ENCODE assay signal across 9 cellular contexts in the genomic region with DNA sequence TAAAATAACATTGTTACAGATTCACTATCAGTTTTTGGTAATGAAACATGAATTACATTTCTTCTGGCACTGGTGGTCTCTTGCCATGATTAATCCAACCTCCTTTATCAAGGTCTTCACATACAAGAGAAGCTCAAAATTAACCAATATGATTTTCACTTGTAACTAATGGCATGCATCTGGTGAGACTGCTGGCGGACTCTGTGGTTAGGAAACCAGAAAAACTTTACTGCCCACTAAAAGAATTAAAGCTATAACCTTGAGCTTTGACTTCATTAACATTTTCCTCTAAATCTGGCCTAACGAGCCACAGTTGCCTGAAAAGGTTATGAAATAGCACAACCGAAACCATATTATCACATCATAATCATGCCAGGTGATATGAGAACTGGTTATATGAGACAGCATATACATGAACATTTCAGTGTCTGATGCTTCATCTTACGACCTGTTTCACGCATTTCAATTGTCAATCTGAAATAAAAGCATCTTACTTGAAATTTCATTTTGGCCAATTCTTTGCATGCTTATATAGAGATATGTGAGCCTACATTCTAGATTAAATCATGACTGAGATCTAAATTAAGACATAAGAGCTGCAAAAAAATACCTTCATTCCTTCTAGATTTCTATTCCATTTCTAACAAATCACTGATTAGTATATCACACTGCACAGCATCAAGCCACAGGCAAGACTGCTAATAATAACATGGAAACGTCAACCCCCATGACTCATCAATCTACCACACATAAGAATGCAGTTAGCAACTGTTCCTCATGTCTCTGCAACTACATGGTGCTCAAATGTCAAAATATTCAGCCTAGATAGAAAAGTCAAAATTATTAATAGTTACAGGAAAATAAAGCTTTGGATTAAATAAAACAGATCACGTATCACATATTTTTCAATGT.
DNase-seq lines count a peak whose midpoint lies in the region; ATAC-seq and TF ChIP-seq lines count a peak whose summit lies in the region.
"Had no signal": no experiment of that assay in that cellular context is flagged by ENCODE, and none has a peak within 500 bp of the region (broad histone marks: within the 10 kb centered on the region; RNA-seq: fewer than 3 reads in every experiment).

No MANE protein-coding gene starts in this region.

- no peak overlapping the region for H3K9ac ChIP-seq in mesendoderm (ENCODE audit: low read length)

- H3K79me1 ChIP-seq in mesendoderm (ENCODE audit: low read length): peaks cover 7% of the 10 kb centered on the region

- H3K18ac ChIP-seq in mesendoderm (ENCODE audit: low read length): no peak overlapping the region

- no peak overlapping the region for H4K8ac ChIP-seq in mesendoderm (ENCODE audit: low read depth, low read length)

- H3K4me2 ChIP-seq in mesendoderm (ENCODE audit: low read length): no peak overlapping the region

- H3K36me3 ChIP-seq in mesendoderm (ENCODE audit: control insufficient read depth, insufficient read depth, low read length): no peaks in the 10 kb centered on the region
- no peaks in the 10 kb centered on the region for H3K36me3 ChIP-seq in CD8-positive, alpha-beta memory T cell (ENCODE audit: insufficient read depth, low read length)

- no peak overlapping the region for H3K4ac ChIP-seq in mesendoderm (ENCODE audit: low read depth, low read length)

- ATAC-seq in GM21515 (IDR thresholded peaks at IDR 0.05; ENCODE audit: unreplicated experiment): peak; percentile 76

- no peak for TF ChIP-seq CTCF in astrocyte of the spinal cord (IDR thresholded peaks at IDR 0.05; ENCODE audit: low read depth, low read length)

- H3K9me3 ChIP-seq in CD8-positive, alpha-beta memory T cell (ENCODE audit: low read length): no peaks in the 10 kb centered on the region

- no peak overlapping the region for H3K27ac Mint-ChIP-seq in CD8-positive, alpha-beta memory T cell
- H3K27ac Mint-ChIP-seq: naive B cell had no signal

- no peaks in the 10 kb centered on the region for H3K27me3 Mint-ChIP-seq in CD8-positive, alpha-beta memory T cell
- H3K27me3 Mint-ChIP-seq: naive B cell had no signal

- CTCF ChIA-PET in CD8-positive, alpha-beta memory T cell (lab: Charles Lee): no interaction called here

- H3K4me1 Mint-ChIP-seq in CD8-positive, alpha-beta memory T cell: peaks cover 5 to 14% (median 13%) of the 10 kb centered on the region in 3 donors

- H3K27ac ChIP-seq in mesendoderm (ENCODE audit: low read depth, low read length): no peak overlapping the region
- H3K27ac ChIP-seq in CD8-positive, alpha-beta memory T cell (ENCODE audit: low read depth, low read length): no peak overlapping the region

- no peak overlapping the region for H3K56ac ChIP-seq in mesendoderm (ENCODE audit: low read length)

- no peaks in the 10 kb centered on the region for H3K27me3 ChIP-seq in mesendoderm (ENCODE audit: insufficient read depth, low read length, poor library complexity)
- H3K27me3 ChIP-seq in CD8-positive, alpha-beta memory T cell (ENCODE audit: insufficient read depth, low read length, poor library complexity, severe bottlenecking): no peaks in the 10 kb centered on the region

- WGBS in mesendoderm (ENCODE audit: extremely low coverage, insufficient coverage, low lambda C conversion rate): no CpG with 5 or more reads among the region's 7 CpGs

- no peak overlapping the region for H3K4me3 ChIP-seq in astrocyte of the spinal cord (ENCODE audit: low read depth, low read length)
- no peak overlapping the region for H3K4me3 ChIP-seq in mesendoderm (ENCODE audit: low read length)
- no peak overlapping the region for H3K4me3 ChIP-seq in CD8-positive, alpha-beta memory T cell (ENCODE audit: low read length)

- no peak overlapping the region for H4K5ac ChIP-seq in mesendoderm (ENCODE audit: low read length)

- no peak overlapping the region for H2BK15ac ChIP-seq in mesendoderm (replicated peaks; ENCODE audit: low read depth)

- no peak overlapping the region for H3K4me3 Mint-ChIP-seq in CD8-positive, alpha-beta memory T cell
- H3K4me3 Mint-ChIP-seq: naive B cell had no signal

- no peak overlapping the region for H2AK5ac ChIP-seq in mesendoderm (ENCODE audit: low read length)

- peaks cover 0 to 3% (median 0%) of the 10 kb centered on the region in 3 donors for H3K36me3 Mint-ChIP-seq in CD8-positive, alpha-beta memory T cell

- H3K79me2 ChIP-seq in mesendoderm (ENCODE audit: control insufficient read depth, insufficient read depth, low read length): peaks cover 5% of the 10 kb centered on the region

- no peaks in the 10 kb centered on the region for H3K9me3 Mint-ChIP-seq in CD8-positive, alpha-beta memory T cell
- H3K9me3 Mint-ChIP-seq: naive B cell had no signal

- DNase-seq in G401 (ENCODE audit: low spot score): peak; percentile 63
- peak; percentile 67 for DNase-seq in HS-27A (ENCODE audit: low read depth)
- DNase-seq in astrocyte of the spinal cord (ENCODE audit: low read depth, low spot score): peak; percentile 86
- peak; percentile 59 for DNase-seq in mesendoderm
- no peak for DNase-seq in SKM-1 (lab: John Stamatoyannopoulos, UW; ENCODE audit: unreplicated experiment)
- no peak for DNase-seq in CD8-positive, alpha-beta memory T cell
- no peak for DNase-seq in activated effector memory CD4-positive, alpha-beta T cell treated with anti-CD3 and anti-CD28 coated beads, Interleukin-2, amount 50 U/mL, for 16 hours
- DNase-seq: naive B cell had no signal

- POLR2A ChIA-PET in CD8-positive, alpha-beta memory T cell (lab: Charles Lee): interaction anchor here (0.9 kb wide), 1 partner anchor 97 kb away, joined by 3 read pairs; no protein-coding TSS in a partner anchor

- no peak overlapping the region for H2BK120ac ChIP-seq in mesendoderm (ENCODE audit: low read depth, low read length)

- H2BK5ac ChIP-seq in mesendoderm (ENCODE audit: low read length): no peak overlapping the region

- H3K23ac ChIP-seq in mesendoderm (ENCODE audit: low read length): no peak overlapping the region

- in situ Hi-C loops in G401 (cut with HindIII; ENCODE audit: low sequenced_read_pairs) (no loop called here), astrocyte of the spinal cord (cut with HindIII; ENCODE audit: low sequenced_read_pairs) (no loop called here)

- peaks cover 5% of the 10 kb centered on the region for H3K4me1 ChIP-seq in mesendoderm (ENCODE audit: control insufficient read depth, low read depth, low read length)
- peaks cover 15% of the 10 kb centered on the region for H3K4me1 ChIP-seq in CD8-positive, alpha-beta memory T cell (ENCODE audit: insufficient read depth, low read length)

Comparison
In these comparisons a context has a peak if more than half of its experiments do, and no peak if none do; other contexts are left out.
1. DNase-seq: peak in G401 (single experiment), HS-27A (single experiment), astrocyte of the spinal cord (single experiment) and mesendoderm (single experiment); none in SKM-1 (single experiment), CD8-positive, alpha-beta memory T cell (0 of 5) and activated effector memory CD4-positive, alpha-beta T cell treated with anti-CD3 and anti-CD28 coated beads, Interleukin-2, amount 50 U/mL, for 16 hours (single experiment).